Comparison of ENCODE assay signal across 8 cellular contexts in genomic region chr10:51960494-51960895, GRCh38.
DNase-seq lines count a peak whose midpoint lies in the region; ATAC-seq and TF ChIP-seq lines count a peak whose summit lies in the region.

No MANE protein-coding gene starts in this region.

- intact Hi-C loops in aorta (cut with DNase I), result loop anchor here in 1 of 2 donors (5.0 kb wide), 1 partner anchor 243 kb away; no protein-coding TSS in a partner anchor

- no peaks in the 10 kb centered on the region for H3K9me3 ChIP-seq in aorta (ENCODE audit: control insufficient read depth, low read length)

- H3K36me3 ChIP-seq in H7 (replicated peaks; ENCODE audit: control insufficient read depth, insufficient read depth, low read length) (no peaks in the 10 kb centered on the region), aorta (ENCODE audit: control insufficient read depth in 1 of 2, insufficient read depth in 2 of 2, low read length in 1 of 2) (no peaks in the 10 kb centered on the region)

- WGBS in aorta, 2 donors, result 3% methylated on average over 8 of the region's 8 CpGs

- H3K27ac ChIP-seq in aorta (ENCODE audit: low read depth in 1 of 2, low read length in 2 of 2), result peak overlapping the region in 1 of 2 donors; percentile 44

- peak; percentile 39 for TF ChIP-seq CTCF in cardiac fibroblast (IDR thresholded peaks at IDR 0.05; ENCODE audit: low read depth, low read length)

- H3K4me3 ChIP-seq in H7 (ENCODE audit: insufficient read depth, low read depth, low read length), result no peak overlapping the region
- H3K4me3 ChIP-seq in cardiac fibroblast (replicated peaks in 1 of 2; ENCODE audit: low read depth in 2 of 2, low read length in 2 of 2), result no peak overlapping the region
- H3K4me3 ChIP-seq in aorta (ENCODE audit: low read length in 2 of 2), result no peak overlapping the region

- no peaks in the 10 kb centered on the region for H3K27me3 ChIP-seq in H7 (ENCODE audit: control insufficient read depth, insufficient read depth, low read length)
- no peaks in the 10 kb centered on the region for H3K27me3 ChIP-seq in aorta (ENCODE audit: control insufficient read depth in 1 of 2, insufficient read depth in 2 of 2, low read length in 1 of 2)

- peaks cover 0 to 1% of the 10 kb centered on the region in 2 donors for H3K4me1 ChIP-seq in aorta (ENCODE audit: control insufficient read depth in 1 of 2, insufficient read depth in 2 of 2, low read length in 2 of 2)

- DNase-seq in ELR (ENCODE audit: low read depth) (peak; percentile 58), H7 (peak; percentile 20), NCI-H2171 (lab: John Stamatoyannopoulos, UW) (peak; percentile 8), cardiac fibroblast (ENCODE audit: low read depth in 2 of 2) (peak; percentile 78 to 80), kidney tubule cell (ENCODE audit: low spot score) (peak; percentile 43), aorta (no peak)
- DNase-seq in activated T-cell treated with anti-CD3 and anti-CD28 coated beads, Interleukin-2, amount 50 U/mL, for 48 hours, result no peak

- peak; percentile 77 for ATAC-seq in aorta (ENCODE audit: low FRiP score)
- ATAC-seq in GM18870 (IDR thresholded peaks at IDR 0.05; ENCODE audit: unreplicated experiment), result no peak

Comparison
In these comparisons a context has a peak if more than half of its experiments do, and no peak if none do; other contexts are left out.
1. DNase-seq: peak in ELR (single experiment), H7 (single experiment), NCI-H2171 (single experiment), cardiac fibroblast (2 of 2) and kidney tubule cell (single experiment); none in aorta (0 of 2) and activated T-cell treated with anti-CD3 and anti-CD28 coated beads, Interleukin-2, amount 50 U/mL, for 48 hours (0 of 2).